Comparison of ENCODE assay signal across 17 cellular contexts in genomic region chr10:4813496-4813895, GRCh38. TPM values are rescaled to one million over a fixed set of nuclear protein-coding genes. Genes with fewer than 3 reads are reported as not detected.
DNase-seq lines count a peak whose midpoint lies in the region; TF ChIP-seq lines count a peak whose summit lies in the region.
"Had no signal": no experiment of that assay in that cellular context is flagged by ENCODE, and none has a peak within 500 bp of the region (broad histone marks: within the 10 kb centered on the region; RNA-seq: fewer than 3 reads in every experiment).

No MANE protein-coding gene starts in this region.

- H3K27me3 ChIP-seq in mammary epithelial cell (ENCODE audit: insufficient read depth, low read length) (no peaks in the 10 kb centered on the region), SJSA1 (replicated peaks) (no peaks in the 10 kb centered on the region), MG63 (no peaks in the 10 kb centered on the region)

- H3K27me3 Mint-ChIP-seq in MCF 10A (ENCODE audit: insufficient read depth, unreplicated experiment), result no peaks in the 10 kb centered on the region

- H3K9me3 Mint-ChIP-seq in MCF 10A (ENCODE audit: unreplicated experiment), result no peaks in the 10 kb centered on the region
- H3K9me3 Mint-ChIP-seq: CD4-positive, alpha-beta memory T cell; GM23338 had no signal

- H3K4me3 ChIP-seq in mammary epithelial cell (replicated peaks in 1 of 3; ENCODE audit: insufficient read depth in 1 of 3, low read depth in 2 of 3, low read length in 3 of 3) (no peak overlapping the region), SJSA1 (no peak overlapping the region), MG63 (no peak overlapping the region)
- H3K4me3 ChIP-seq: GM12878, GM23338, K562 had no signal

- H3K4me3 Mint-ChIP-seq in MCF 10A (ENCODE audit: unreplicated experiment), result no peak overlapping the region
- H3K4me3 Mint-ChIP-seq: CD4-positive, alpha-beta memory T cell; GM23338 had no signal

- H3K4me1 ChIP-seq in mammary epithelial cell (ENCODE audit: insufficient read depth, low read length), result peaks cover 23% of the 10 kb centered on the region
- H3K4me1 ChIP-seq in SJSA1 (replicated peaks), result peaks cover 47% of the 10 kb centered on the region

- H3K4me2 ChIP-seq in mammary epithelial cell (ENCODE audit: insufficient read depth, low read depth, low read length), result no peak overlapping the region
- H3K4me2 ChIP-seq: GM23338 had no signal

- H3K27ac ChIP-seq in mammary epithelial cell (ENCODE audit: insufficient read depth, low read depth, low read length) (peak overlapping the region; percentile 38), SJSA1 (peak overlapping the region; percentile 93)
- H3K27ac ChIP-seq: 22Rv1 had no signal

- TF ChIP-seq CTCF in mammary epithelial cell (conservative IDR thresholded peaks at IDR 0.05 in 1 of 2, IDR thresholded peaks at IDR 0.05 in 1 of 2; ENCODE audit: extremely low read depth in 1 of 2, insufficient read depth in 1 of 2, low read depth in 1 of 2, low read length in 2 of 2), result no peak
- no peak for TF ChIP-seq CTCF in MCF 10A (IDR thresholded peaks at IDR 0.05; ENCODE audit: unreplicated experiment)

- no TSS peak for BruUV-seq in mammary epithelial cell (replicated peaks; lab: Mats Ljungman, UMichigan)
- no TSS peak for BruUV-seq in MCF 10A (replicated peaks; lab: Mats Ljungman, UMichigan)

- CTCF ChIA-PET in mammary epithelial cell (lab: Charles Lee; ENCODE audit: low non-redundant PET) (interaction anchor here (0.6 kb wide), 1 partner anchor 1589 kb away, joined by 12 read pairs; no protein-coding TSS in a partner anchor), MCF 10A (lab: Yijun Ruan, JAX) (interaction anchor here (0.6 to 3.7 kb wide), 11 partner anchors 16 to 1614 kb away, joined by 3 to 61 read pairs (median 4); no protein-coding TSS in a partner anchor)

- H3K36me3 ChIP-seq in mammary epithelial cell (ENCODE audit: insufficient read depth, low read length) (no peaks in the 10 kb centered on the region), SJSA1 (no peaks in the 10 kb centered on the region), MG63 (no peaks in the 10 kb centered on the region)

- H4K20me1 ChIP-seq in mammary epithelial cell (ENCODE audit: insufficient read depth, low read length), result no peaks in the 10 kb centered on the region

- no peaks in the 10 kb centered on the region for H3K36me3 Mint-ChIP-seq in MCF 10A (ENCODE audit: insufficient read depth, unreplicated experiment)
- H3K36me3 Mint-ChIP-seq: CD4-positive, alpha-beta memory T cell had no signal

- in situ Hi-C loops in mammary epithelial cell (cut with MboI; ENCODE audit: low sequenced_read_pairs in 2 of 2), result no loop called here

- 78% methylated on average over 5 of the region's 5 CpGs for WGBS in mammary epithelial cell (ENCODE audit: low coverage, missing lambda C conversion rate)

- H2AFZ ChIP-seq in mammary epithelial cell (ENCODE audit: low read depth, low read length), result no peak overlapping the region
- H2AFZ ChIP-seq: GM23338 had no signal

- H3K9me3 ChIP-seq in mammary epithelial cell (replicated peaks; ENCODE audit: insufficient read depth, low read length) (no peaks in the 10 kb centered on the region), SJSA1 (replicated peaks) (no peaks in the 10 kb centered on the region), MG63 (no peaks in the 10 kb centered on the region)

- POLR2A ChIA-PET in MCF 10A (lab: Yijun Ruan, JAX), result interaction anchor here (0.6 to 1.2 kb wide), 2 partner anchors 40 to 627 kb away, joined by 3 read pairs; no protein-coding TSS in a partner anchor

- no peak overlapping the region for H3K9ac ChIP-seq in mammary epithelial cell (ENCODE audit: insufficient read depth, low read length)

- intact Hi-C loops in mammary epithelial cell (cut with micrococcal nuclease) (no loop called here), MCF 10A (cut with micrococcal nuclease) (no loop called here), cardiac septum (cut with DNase I) (loop anchor here (10.0 kb wide), 1 partner anchor 571 kb away; no protein-coding TSS in a partner anchor)

- H3K4me1 Mint-ChIP-seq in MCF 10A (ENCODE audit: insufficient read depth, unreplicated experiment), result peaks cover 14% of the 10 kb centered on the region
- H3K4me1 Mint-ChIP-seq: CD4-positive, alpha-beta memory T cell had no signal

- DNase-seq in mammary epithelial cell (no peak), MCF 10A (ENCODE audit: unreplicated experiment) (no peak), SJSA1 (ENCODE audit: low read depth in 1 of 2, low spot score in 2 of 2) (no peak), glomerular visceral epithelial cell (ENCODE audit: extremely low spot score) (peak; percentile 8), hippocampal formation (lab: John Stamatoyannopoulos, UW) (no peak), MG63 (no peak), cardiac septum (ENCODE audit: low spot score) (no peak), foreskin melanocyte (no peak)
- DNase-seq: CD4-positive, alpha-beta memory T cell; DMS153; NCI-H1694 treated with DMSO at 0.1 percent for 48 hours; NK-92 treated with Interleukin-12 subunit alpha and Interleukin-12 subunit beta, amount 100 ng/mL, for 24 hours had no signal

- H3K79me2 ChIP-seq in mammary epithelial cell (ENCODE audit: insufficient read depth, low read length), result no peaks in the 10 kb centered on the region

- dilution Hi-C loops in mammary epithelial cell (cut with HindIII; ENCODE audit: low sequenced_read_pairs), result no loop called here

- no peak overlapping the region for H3K27ac Mint-ChIP-seq in MCF 10A (ENCODE audit: low read depth, unreplicated experiment)
- H3K27ac Mint-ChIP-seq: CD4-positive, alpha-beta memory T cell; GM23338 had no signal

RNA-seq across cellular contexts. Expression of gene AKR1E2, which starts 12.5 kb away (rescaled TPM):
- total RNA-seq in mammary epithelial cell (10 to 100 TPM in 1 of 2 donors, 1 to 10 TPM in 1; 9.8 to 20.5 TPM), MCF 10A (2022) (0.29 TPM in 1 of 2 replicates, not detected in the other), cardiac septum (7.6 TPM)
- not detected for polyA plus RNA-seq in mammary epithelial cell
- polyA minus RNA-seq in mammary epithelial cell, result not detected
- total RNA-seq in SJSA1 (2014; rRNA removed; shearing (Covaris generic)), result 17.0 and 24.5 TPM in 2 replicates
- 0.37 and 1.2 TPM in 2 replicates for total RNA-seq in MG63 (2014; rRNA removed; shearing (Covaris generic); ENCODE audit: low replicate concordance)
- total RNA-seq: GM12878, NCI-H460 had no signal
- polyA plus RNA-seq: GM12878 had no signal
